1 cellular context compared by ENCODE assay signal in the genomic region with DNA sequence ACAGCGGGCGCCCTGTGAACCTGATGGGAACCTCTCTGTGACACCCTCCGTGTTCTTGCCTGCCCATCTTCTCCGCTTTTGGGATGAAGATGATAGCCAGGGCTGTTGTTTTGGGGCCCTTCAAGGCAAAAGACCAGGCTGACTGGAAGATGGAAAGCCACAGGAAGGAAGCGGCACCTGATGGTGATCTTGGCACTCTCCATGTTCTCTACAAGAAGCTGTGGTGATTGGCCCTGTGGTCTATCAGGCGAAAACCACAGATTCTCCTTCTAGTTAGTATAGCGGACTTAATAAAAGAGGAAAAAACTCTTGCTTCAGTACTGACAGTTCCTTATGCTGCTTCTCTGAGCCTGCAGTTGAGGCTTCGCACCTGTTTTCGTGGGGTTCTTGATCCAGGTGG.
TF ChIP-seq lines count a peak whose summit lies in the region.

No MANE protein-coding gene starts in this region.

TF ChIP-seq in endothelial cell of umbilical vein, 7 proteins besides CTCF, POLR2A, EP300 and RAD21 (continued from another document):
- TF ChIP-seq, protein P1, sequence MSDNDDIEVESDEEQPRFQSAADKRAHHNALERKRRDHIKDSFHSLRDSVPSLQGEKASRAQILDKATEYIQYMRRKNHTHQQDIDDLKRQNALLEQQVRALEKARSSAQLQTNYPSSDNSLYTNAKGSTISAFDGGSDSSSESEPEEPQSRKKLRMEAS (IDR thresholded peaks at IDR 0.05; ENCODE audit: insufficient read depth, insufficient read length), result no peak
- TF ChIP-seq FOS (IDR thresholded peaks at IDR 0.05; ENCODE audit: borderline replicate concordance, insufficient read depth, low read length) (no peak), MYC (IDR thresholded peaks at IDR 0.05; ENCODE audit: low read depth, low read length) (no peak), EZH2 (IDR thresholded peaks at IDR 0.05; ENCODE audit: borderline replicate concordance, low read depth, low read length, severe bottlenecking) (no peak), JUN (IDR thresholded peaks at IDR 0.05; ENCODE audit: borderline replicate concordance, insufficient read depth, insufficient read length, low read depth) (no peak), GATA2 (IDR thresholded peaks at IDR 0.05; ENCODE audit: insufficient read depth, insufficient read length, low read depth, low read length) (no peak)
